Comparison of ENCODE assay signal across 15 cellular contexts in genomic region chr1:117562581-117563491, GRCh38. TPM values are rescaled to one million over a fixed set of nuclear protein-coding genes. Genes with fewer than 3 reads are reported as not detected.
DNase-seq lines count a peak whose midpoint lies in the region; ATAC-seq, FAIRE-seq and TF ChIP-seq lines count a peak whose summit lies in the region.
"Had no signal": no experiment of that assay in that cellular context is flagged by ENCODE, and none has a peak within 500 bp of the region (broad histone marks: within the 10 kb centered on the region; RNA-seq: fewer than 3 reads in every experiment).

No MANE protein-coding gene starts in this region.

- H3K4me1 ChIP-seq in HepG2 (ENCODE audit: insufficient read depth, low read length) = peaks cover 14% of the 10 kb centered on the region
- no peaks in the 10 kb centered on the region for H3K4me1 ChIP-seq in suprapubic skin
- H3K4me1 ChIP-seq: HAP-1 had no signal

- no peak; the same call in 1 of the 3 replicates for ATAC-seq in HepG2
- ATAC-seq: activated naive CD4-positive, alpha-beta T cell treated with anti-CD3 and anti-CD28 coated beads, Interleukin-2, amount 50 U/mL, for 72 hours; effector memory CD8-positive, alpha-beta T cell had no signal

- no peak overlapping the region for H3K27ac Mint-ChIP-seq in activated CD4-positive, alpha-beta T cell treated with anti-CD3 and anti-CD28 coated beads, Interleukin-2, amount 10 ng/mL, durations not matched to agents 7 days and 5 days
- H3K27ac Mint-ChIP-seq: mesothelial cell of epicardium had no signal

- peaks cover under 1% of the 10 kb centered on the region for H3K27me3 Mint-ChIP-seq in activated CD4-positive, alpha-beta T cell treated with anti-CD3 and anti-CD28 coated beads, Interleukin-2, amount 10 ng/mL, durations not matched to agents 7 days and 5 days
- H3K27me3 Mint-ChIP-seq: effector memory CD8-positive, alpha-beta T cell had no signal

- no peak overlapping the region for H3K4me3 Mint-ChIP-seq in activated CD4-positive, alpha-beta T cell treated with anti-CD3 and anti-CD28 coated beads, Interleukin-2, amount 10 ng/mL, durations not matched to agents 7 days and 5 days
- H3K4me3 Mint-ChIP-seq: effector memory CD8-positive, alpha-beta T cell; mesothelial cell of epicardium had no signal

- BruUV-seq in HepG2 (replicated peaks; lab: Mats Ljungman, UMichigan) = no TSS peak

- H3K79me2 ChIP-seq in HepG2 (ENCODE audit: insufficient read depth, low read length) = no peaks in the 10 kb centered on the region

- intact Hi-C loops in HepG2 (cut with micrococcal nuclease; ENCODE audit: unreplicated experiment) = no loop called here

- TF ChIP-seq RAD21 in HepG2 (CRISPR knock-in tag; IDR thresholded peaks at IDR 0.05) = no peak

- H3K4me2 ChIP-seq in HepG2 (ENCODE audit: low read depth, low read length) = 0 out of 2 replicates have a peak overlapping the region, but pooled peaks have one; percentile 23

- no peak overlapping the region for H2AFZ ChIP-seq in HepG2 (ENCODE audit: low read length)

- TF ChIP-seq CTCF in HepG2 (CRISPR knock-in tag; IDR thresholded peaks at IDR 0.05) (no peak), suprapubic skin (IDR thresholded peaks at IDR 0.05) (no peak)

- FAIRE-seq in HepG2 (lab: Jason Lieb, UNC) = no peak
- FAIRE-seq: bronchial epithelial cell had no signal

- H3K27me3 ChIP-seq in HepG2 (ENCODE audit: control insufficient read depth in 1 of 2, insufficient read depth in 2 of 2, low read length in 2 of 2) (no peaks in the 10 kb centered on the region; a peak in 1 of 5 replicates), suprapubic skin (no peaks in the 10 kb centered on the region)
- H3K27me3 ChIP-seq: ovary had no signal

- H3K9me3 ChIP-seq in HepG2 (ENCODE audit: low read length) (no peaks in the 10 kb centered on the region), suprapubic skin (no peaks in the 10 kb centered on the region)
- H3K9me3 ChIP-seq: HAP-1 had no signal

- peak; percentile 33 for DNase-seq in activated effector memory CD4-positive, alpha-beta T cell treated with anti-CD3 and anti-CD28 coated beads, Interleukin-2, amount 50 U/mL, for 16 hours
- no peak for DNase-seq in activated effector memory CD4-positive, alpha-beta T cell treated with Interleukin-2 at 50 U/mL for 16 hours
- DNase-seq in NCI-H2029 treated with DMSO at 0.1 percent for 48 hours (lab: John Stamatoyannopoulos, UW) (peak; percentile 87), HepG2 (ENCODE audit: low spot score) (no peak), suprapubic skin (ENCODE audit: low spot score in 2 of 2) (peak; percentile 48 to 69), GOT3 (lab: John Stamatoyannopoulos, UW) (no peak), globus pallidus (ENCODE audit: low spot score) (no peak)
- DNase-seq in activated CD4-positive, alpha-beta T cell treated with anti-CD3 and anti-CD28 coated beads, Interleukin-2, amount 10 ng/mL, durations not matched to agents 7 days and 5 days = no peak
- DNase-seq: effector memory CD8-positive, alpha-beta T cell; ovary had no signal

- no peaks in the 10 kb centered on the region for H3K36me3 Mint-ChIP-seq in activated CD4-positive, alpha-beta T cell treated with anti-CD3 and anti-CD28 coated beads, Interleukin-2, amount 10 ng/mL, durations not matched to agents 7 days and 5 days (ENCODE audit: low read depth)
- H3K36me3 Mint-ChIP-seq: mesothelial cell of epicardium had no signal

- TF ChIP-seq POLR2A in HepG2 (IDR thresholded peaks at IDR 0.05; ENCODE audit: insufficient read depth in 1 of 2, low read depth in 2 of 2, low read length in 2 of 2) (no peak), suprapubic skin (IDR thresholded peaks at IDR 0.05) (no peak)

- H3K27ac ChIP-seq in HepG2 (ENCODE audit: extremely low read length, insufficient read depth, low read length) (no peak overlapping the region), suprapubic skin (no peak overlapping the region)
- H3K27ac ChIP-seq: ovary, SK-N-MC had no signal

- in situ Hi-C loops in HepG2 (cut with HindIII; ENCODE audit: extremely low pct_ligation_motif_present, low pct_unique_long_range_greater_than_20kb) = no loop called here

- peaks cover 7% of the 10 kb centered on the region for H3K9me3 Mint-ChIP-seq in activated CD4-positive, alpha-beta T cell treated with anti-CD3 and anti-CD28 coated beads, Interleukin-2, amount 10 ng/mL, durations not matched to agents 7 days and 5 days
- H3K9me3 Mint-ChIP-seq: effector memory CD8-positive, alpha-beta T cell had no signal

- TF ChIP-seq EP300 in HepG2 (IDR thresholded peaks at IDR 0.05; ENCODE audit: low read depth in 2 of 2, low read length in 2 of 2) = no peak
- no peak for TF ChIP-seq EP300 in HepG2 (CRISPR knock-in tag; IDR thresholded peaks at IDR 0.05; ENCODE audit: borderline replicate concordance)
- TF ChIP-seq EP300 in suprapubic skin (IDR thresholded peaks at IDR 0.05) = no peak

- H3K9ac ChIP-seq in HepG2 (ENCODE audit: insufficient read depth, low read depth, low read length) = no peak overlapping the region

- POLR2A ChIA-PET in HepG2 (lab: Yijun Ruan, JAX) = no interaction called here
- POLR2A ChIA-PET in activated CD4-positive, alpha-beta T cell treated with anti-CD3 and anti-CD28 coated beads, Interleukin-2, amount 10 ng/mL, durations not matched to agents 7 days and 5 days (lab: Charles Lee) = no interaction called here

- no peak overlapping the region for H3K4me3 ChIP-seq in HepG2 (replicated peaks in 1 of 3; ENCODE audit: insufficient read depth in 1 of 3, low read depth in 2 of 3, low read length in 3 of 3)
- H3K4me3 ChIP-seq in suprapubic skin = no peak overlapping the region
- H3K4me3 ChIP-seq: HAP-1, ovary, SK-N-MC had no signal

- H4K20me1 ChIP-seq in HepG2 (ENCODE audit: insufficient read depth, low read length) = no peaks in the 10 kb centered on the region

- CTCF ChIA-PET in HepG2 (lab: Yijun Ruan, JAX; ENCODE audit: low intra/inter-chr PET ratio, low total read pairs) = no interaction called here
- CTCF ChIA-PET in activated CD4-positive, alpha-beta T cell treated with anti-CD3 and anti-CD28 coated beads, Interleukin-2, amount 10 ng/mL, durations not matched to agents 7 days and 5 days (lab: Charles Lee) = interaction anchor here (0.9 to 1.5 kb wide), 3 partner anchors 15 to 111 kb away, joined by 3 to 5 read pairs (median 4); no protein-coding TSS in a partner anchor

- H3K4me1 Mint-ChIP-seq in activated CD4-positive, alpha-beta T cell treated with anti-CD3 and anti-CD28 coated beads, Interleukin-2, amount 10 ng/mL, durations not matched to agents 7 days and 5 days = peaks cover 2% of the 10 kb centered on the region
- H3K4me1 Mint-ChIP-seq: mesothelial cell of epicardium had no signal

- H3K36me3 ChIP-seq in HepG2 (replicated peaks in 1 of 2; ENCODE audit: control insufficient read depth in 1 of 2, insufficient read depth in 2 of 2, low read length in 2 of 2) (no peaks in the 10 kb centered on the region), suprapubic skin (no peaks in the 10 kb centered on the region)
- H3K36me3 ChIP-seq: HAP-1, ovary had no signal

- 14% methylated on average over 3 of the region's 9 CpGs for WGBS in HepG2 (ENCODE audit: low lambda C conversion rate)
- WGBS in suprapubic skin = 76% methylated on average over 7 of the region's 9 CpGs

TF ChIP-seq in HepG2, 621 proteins besides CTCF, POLR2A, EP300 and RAD21:
- TF ChIP-seq ZNF766 (CRISPR knock-in tag; IDR thresholded peaks at IDR 0.05; ENCODE audit: borderline replicate concordance) = no peak
- TF ChIP-seq PATZ1 (CRISPR knock-in tag; IDR thresholded peaks at IDR 0.05) = peak; percentile 85

RNA-seq across cellular contexts. Expression of gene TENT5C, which starts 43.0 kb away (rescaled TPM):
- total RNA-seq in HepG2 (2016; rRNA removed; fragmentation: Illumina TruSeq; extraction: Trizol) (0.02 and 0.04 TPM in 2 replicates), suprapubic skin (1 to 10 TPM; 2.7 to 5.0 (median 3.4) TPM)
- not detected in 2 replicates for total RNA-seq in HepG2 (2016; cell fraction: cytosol; rRNA removed; fragmentation: Illumina TruSeq; extraction: Trizol; ENCODE audit: low read depth)
- 0.04 TPM in 1 of 2 replicates, not detected in the other for total RNA-seq in HepG2 (2016; cell fraction: insoluble cytoplasmic fraction; rRNA removed; fragmentation: Illumina TruSeq; extraction: Trizol)
- total RNA-seq in HepG2 (2016; cell fraction: membrane; rRNA removed; fragmentation: Illumina TruSeq; extraction: Trizol) = 0.03 TPM in 1 of 2 replicates, not detected in the other
- 0.06 TPM in 1 of 2 replicates, not detected in the other for total RNA-seq in HepG2 (2016; cell fraction: nucleus; rRNA removed; fragmentation: Illumina TruSeq; extraction: Trizol)
- polyA plus RNA-seq in HepG2 (2011; rRNA removed) = 0.30 and 0.38 TPM in 2 replicates
- 0.28 and 0.33 TPM in 2 replicates for polyA plus RNA-seq in HepG2 (2011; cell fraction: cytosol; rRNA removed)
- 0.26 and 0.35 TPM in 2 replicates for polyA plus RNA-seq in HepG2 (2011; cell fraction: nucleus; rRNA removed)
- 0.05 and 0.21 TPM in 2 replicates for polyA plus RNA-seq in HepG2 (2012)
- polyA plus RNA-seq in HepG2 (2016; cell fraction: cytosol; fragmentation: Illumina TruSeq; extraction: Trizol; ENCODE audit: low read depth) = not detected in 2 replicates
- polyA plus RNA-seq in HepG2 (2016; cell fraction: insoluble cytoplasmic fraction; fragmentation: Illumina TruSeq; extraction: Trizol; ENCODE audit: low read depth) = 0.03 and 0.04 TPM in 2 replicates
- not detected in 2 replicates for polyA plus RNA-seq in HepG2 (2016; cell fraction: membrane; fragmentation: Illumina TruSeq; extraction: Trizol; ENCODE audit: low read depth)
- polyA plus RNA-seq in HepG2 (2016; cell fraction: nucleus; fragmentation: Illumina TruSeq; extraction: Trizol; ENCODE audit: insufficient read depth, low read depth) = not detected in 2 replicates
- polyA minus RNA-seq in HepG2 (2011; rRNA and poly(A)+ RNA removed; ENCODE audit: low replicate concordance) = 1.3 and 2.5 TPM in 2 replicates
- polyA minus RNA-seq in HepG2 (2011; cell fraction: cytosol; rRNA and poly(A)+ RNA removed) = 0.88 and 0.99 TPM in 2 replicates
- 1.3 and 1.4 TPM in 2 replicates for polyA minus RNA-seq in HepG2 (2011; cell fraction: nucleus; rRNA and poly(A)+ RNA removed)
- 10 to 100 TPM; 13.3 to 13.7 TPM for total RNA-seq in activated CD4-positive, alpha-beta T cell treated with anti-CD3 and anti-CD28 coated beads, Interleukin-2, amount 10 ng/mL, durations not matched to agents 7 days and 5 days

Comparison
In these comparisons a context has a peak if more than half of its experiments do, and no peak if none do; other contexts are left out.
1. DNase-seq: peak in activated effector memory CD4-positive, alpha-beta T cell treated with anti-CD3 and anti-CD28 coated beads, Interleukin-2, amount 50 U/mL, for 16 hours (single experiment), NCI-H2029 treated with DMSO at 0.1 percent for 48 hours (single experiment) and suprapubic skin (2 of 2); none in activated effector memory CD4-positive, alpha-beta T cell treated with Interleukin-2 at 50 U/mL for 16 hours (single experiment), HepG2 (single experiment), GOT3 (single experiment), activated CD4-positive, alpha-beta T cell treated with anti-CD3 and anti-CD28 coated beads, Interleukin-2, amount 10 ng/mL, durations not matched to agents 7 days and 5 days (single experiment) and globus pallidus (single experiment).